In the genomic region with DNA sequence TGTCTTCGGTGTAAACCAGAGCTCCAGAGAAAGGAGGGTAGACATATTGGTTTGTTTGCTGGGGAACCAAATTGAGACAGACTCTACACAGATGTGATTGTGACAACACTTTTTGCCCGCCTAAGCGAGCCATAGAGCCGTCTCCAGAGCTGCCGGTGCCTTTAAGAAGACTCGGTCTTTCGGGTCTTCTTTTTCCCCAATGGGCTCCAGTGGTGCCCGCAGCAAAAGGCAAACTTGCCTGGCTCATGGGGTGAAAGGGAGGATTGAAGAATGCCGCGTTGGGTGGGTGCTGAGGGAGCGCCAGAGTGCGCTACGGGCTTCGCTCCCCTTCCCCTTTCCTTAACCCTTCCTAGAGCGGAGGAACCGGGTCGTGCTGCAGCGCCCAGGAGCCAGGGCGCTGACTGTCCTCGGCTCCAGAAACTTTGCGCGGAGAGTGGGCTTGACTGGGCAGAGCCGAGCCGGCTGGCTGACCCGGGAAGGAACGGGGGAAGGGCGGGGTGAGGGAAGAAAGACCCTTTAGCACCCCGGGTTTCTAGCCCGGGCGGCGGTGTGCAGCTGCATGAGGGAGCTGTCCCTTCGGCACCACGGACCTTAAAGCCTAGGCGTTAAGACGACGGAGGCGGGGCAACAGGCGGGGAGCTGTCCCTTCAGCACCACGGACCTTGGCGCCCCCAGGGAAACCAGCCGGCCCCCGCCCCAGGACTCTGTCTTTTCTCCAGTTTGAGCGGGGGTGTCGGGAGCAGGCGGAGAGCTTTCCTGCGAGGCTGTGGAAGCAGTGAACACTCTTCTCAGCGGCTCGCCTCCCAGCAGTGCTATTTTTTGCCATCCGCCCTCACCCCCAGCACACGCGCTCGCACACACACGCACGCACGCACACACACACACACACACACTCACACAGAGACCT, we compare ENCODE assay signal across 8 cellular contexts. TPM values are rescaled to one million over a fixed set of nuclear protein-coding genes. Genes with fewer than 3 reads are reported as not detected.
DNase-seq lines count a peak whose midpoint lies in the region; ATAC-seq lines count a peak whose summit lies in the region.

A gene (plus strand): TSS at position 890 of the 907 bp plus-strand sequence. CDS start 420 bp downstream, outside the sequence.

- no peaks in the 10 kb centered on the region for H3K4me1 Mint-ChIP-seq in central memory CD8-positive, alpha-beta T cell

- no peak within 1 kb of the TSS for H3K4me3 Mint-ChIP-seq in central memory CD8-positive, alpha-beta T cell

- DNase-seq in DMS 273 (lab: John Stamatoyannopoulos, UW; ENCODE audit: unreplicated experiment) (peak; percentile 46), DMS 273 treated with DMSO at 0.1 percent for 48 hours (lab: John Stamatoyannopoulos, UW) (no peak), UCSD-AML1 (lab: John Stamatoyannopoulos, UW; ENCODE audit: unreplicated experiment) (peak; percentile 66), lung microvascular endothelial cell (ENCODE audit: low read depth in 2 of 2) (peak; percentile 64 to 65), NCI-H345 treated with DMSO at 0.1 percent for 48 hours (lab: John Stamatoyannopoulos, UW; ENCODE audit: unreplicated experiment) (no peak), cortex of kidney (lab: John Stamatoyannopoulos, UW) (no peak)
- peak; percentile 26 to 29 for DNase-seq in central memory CD8-positive, alpha-beta T cell (ENCODE audit: low spot score in 2 of 2)
- peak; percentile 72 for DNase-seq in stimulated activated naive CD8-positive, alpha-beta T cell treated with anti-CD3 and anti-CD28 coated beads, Interleukin-15, Interleukin-2, amounts not matched to agents 100 U/mL and 50 U/mL, for 24 hours

- peaks cover 4% of the 10 kb centered on the region for H3K36me3 Mint-ChIP-seq in central memory CD8-positive, alpha-beta T cell (ENCODE audit: insufficient read depth)

- no peak for ATAC-seq in central memory CD8-positive, alpha-beta T cell (replicated peaks; ENCODE audit: extremely low read depth, poor library complexity, severe bottlenecking)
- peak; percentile 69 for ATAC-seq in stimulated activated naive CD8-positive, alpha-beta T cell treated with anti-CD3 and anti-CD28 coated beads, Interleukin-15, Interleukin-2, amounts not matched to agents 100 U/mL and 50 U/mL, for 24 hours

- H3K27me3 Mint-ChIP-seq in central memory CD8-positive, alpha-beta T cell, result peaks cover 86% of the 10 kb centered on the region

- H3K9me3 Mint-ChIP-seq in central memory CD8-positive, alpha-beta T cell, result no peaks in the 10 kb centered on the region

- no peak within 1 kb of the TSS for H3K27ac Mint-ChIP-seq in central memory CD8-positive, alpha-beta T cell (ENCODE audit: low read depth)

RNA-seq across cellular contexts. Expression of the gene that starts here (rescaled TPM):
- total RNA-seq in lung microvascular endothelial cell, result not detected in 2 replicates

Comparison
In these comparisons a context has a peak if more than half of its experiments do, and no peak if none do; other contexts are left out.
1. DNase-seq: peak in DMS 273 (single experiment), UCSD-AML1 (single experiment), central memory CD8-positive, alpha-beta T cell (2 of 2) and stimulated activated naive CD8-positive, alpha-beta T cell treated with anti-CD3 and anti-CD28 coated beads, Interleukin-15, Interleukin-2, amounts not matched to agents 100 U/mL and 50 U/mL, for 24 hours (single experiment); none in DMS 273 treated with DMSO at 0.1 percent for 48 hours (single experiment), NCI-H345 treated with DMSO at 0.1 percent for 48 hours (single experiment) and cortex of kidney (single experiment).
2. Peak in DNase-seq in lung microvascular endothelial cell; RNA of the gene not detected or under 1 TPM.